ENCODE assay signal across 39 cellular contexts in the genomic region with DNA sequence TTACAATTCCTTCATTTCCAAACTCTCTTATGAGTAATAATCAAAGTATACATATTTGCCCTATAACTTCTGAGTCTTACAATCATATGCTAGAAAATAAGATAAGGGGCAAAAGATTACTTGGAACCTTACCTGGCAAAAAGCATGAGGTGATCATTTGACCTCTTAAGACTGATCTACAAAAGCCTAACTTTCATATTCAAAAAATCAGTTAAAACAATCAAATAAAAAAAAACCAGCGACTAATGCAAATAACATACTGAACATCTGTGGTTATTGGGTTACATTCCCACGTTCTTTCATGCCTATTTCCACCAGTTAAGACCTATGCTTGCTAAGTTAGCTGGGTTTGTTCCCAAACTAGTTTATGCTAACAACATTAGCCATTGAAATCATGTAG.
"Had no signal": no experiment of that assay in that cellular context is flagged by ENCODE, and none has a peak within 500 bp of the region (broad histone marks: within the 10 kb centered on the region; RNA-seq: fewer than 3 reads in every experiment).

No MANE protein-coding gene starts in this region.

- H3K4me3 ChIP-seq: adrenal gland, ascending aorta, breast epithelium, cardiac muscle cell had no signal

- FAIRE-seq: astrocyte, bronchial epithelial cell had no signal

- H3K36me3 ChIP-seq: adrenal gland, ascending aorta, brain microvascular endothelial cell, breast epithelium, cardiac muscle cell had no signal

- H3K4me3 Mint-ChIP-seq: activated naive CD4-positive, alpha-beta T cell treated with anti-CD3 and anti-CD28 coated beads for 36 hours; activated naive CD4-positive, alpha-beta T cell treated with anti-CD3 and anti-CD28 coated beads, Interleukin-2, amount 10 ng/mL, durations not matched to agents 7 days and 5 days; activated naive CD4-positive, alpha-beta T cell treated with anti-CD3 and anti-CD28 coated beads, Interleukin-2, amount 50 U/mL, for 24 hours; activated naive CD8-positive, alpha-beta T cell; activated naive CD8-positive, alpha-beta T cell treated with anti-CD3 and anti-CD28 coated beads for 36 hours; activated naive CD8-positive, alpha-beta T cell treated with anti-CD3 and anti-CD28 coated beads, Interleukin-2, amount 10 ng/mL, durations not matched to agents 7 days and 5 days; activated naive CD8-positive, alpha-beta T cell treated with anti-CD3 and anti-CD28 coated beads, Interleukin-2, amount 50 U/mL, for 24 hours; activated T-cell treated with anti-CD3 and anti-CD28 coated beads, Interleukin-2, amount 50 U/mL, for 24 hours; activated T-cell treated with anti-CD3 and anti-CD28 coated beads, Interleukin-2, amount 50 U/mL, for 4 hours; activated T-cell treated with anti-CD3 and anti-CD28 coated beads, Interleukin-2, amount 50 U/mL, for 72 hours; activated T-helper 1 cell treated with anti-CD3 and anti-CD28 coated beads, Interleukin-12 subunit alpha, Interleukin-12 subunit beta, Interleukin-2, Interleukin-4 antibody, amounts not matched to agents 30 ng/mL and 10 ng/mL and 1 ng/mL, durations not matched to agents 14 hours and 24 hours and 36 hours; activated T-helper 17 cell treated with anti-CD3 and anti-CD28 coated beads, Interleukin-2, amount 50 U/mL, for 72 hours; brain; central memory CD8-positive, alpha-beta T cell had no signal

- H3K27me3 Mint-ChIP-seq: activated naive CD4-positive, alpha-beta T cell treated with anti-CD3 and anti-CD28 coated beads, Interleukin-2, amount 10 ng/mL, durations not matched to agents 7 days and 5 days; activated naive CD4-positive, alpha-beta T cell treated with anti-CD3 and anti-CD28 coated beads, Interleukin-2, amount 50 U/mL, for 24 hours; activated naive CD8-positive, alpha-beta T cell; activated naive CD8-positive, alpha-beta T cell treated with anti-CD3 and anti-CD28 coated beads for 36 hours; activated naive CD8-positive, alpha-beta T cell treated with anti-CD3 and anti-CD28 coated beads, Interleukin-2, amount 10 ng/mL, durations not matched to agents 7 days and 5 days; activated naive CD8-positive, alpha-beta T cell treated with anti-CD3 and anti-CD28 coated beads, Interleukin-2, amount 50 U/mL, for 24 hours; activated T-cell treated with anti-CD3 and anti-CD28 coated beads, Interleukin-2, amount 50 U/mL, for 24 hours; activated T-helper 17 cell treated with anti-CD3 and anti-CD28 coated beads, Interleukin-2, amount 50 U/mL, for 72 hours; brain; central memory CD8-positive, alpha-beta T cell had no signal

- H3K9me3 Mint-ChIP-seq: activated naive CD4-positive, alpha-beta T cell treated with anti-CD3 and anti-CD28 coated beads, Interleukin-2, amount 10 ng/mL, durations not matched to agents 7 days and 5 days; activated naive CD4-positive, alpha-beta T cell treated with anti-CD3 and anti-CD28 coated beads, Interleukin-2, amount 50 U/mL, for 24 hours; activated naive CD8-positive, alpha-beta T cell treated with anti-CD3 and anti-CD28 coated beads for 36 hours; activated naive CD8-positive, alpha-beta T cell treated with anti-CD3 and anti-CD28 coated beads, Interleukin-2, amount 10 ng/mL, durations not matched to agents 7 days and 5 days; activated naive CD8-positive, alpha-beta T cell treated with anti-CD3 and anti-CD28 coated beads, Interleukin-2, amount 50 U/mL, for 24 hours; activated T-cell treated with anti-CD3 and anti-CD28 coated beads, Interleukin-2, amount 50 U/mL, for 24 hours; activated T-helper 1 cell treated with anti-CD3 and anti-CD28 coated beads, Interleukin-12 subunit alpha, Interleukin-12 subunit beta, Interleukin-2, Interleukin-4 antibody, amounts not matched to agents 30 ng/mL and 10 ng/mL and 1 ng/mL, durations not matched to agents 14 hours and 24 hours and 36 hours; activated T-helper 17 cell treated with anti-CD3 and anti-CD28 coated beads, Interleukin-2, amount 50 U/mL, for 72 hours; activated T-helper 2 cell treated with anti-CD3 and anti-CD28 coated beads, Interferon-gamma antibody, Interleukin-2, Interleukin-4, amounts not matched to agents 10 μg/mL and 5 μg/mL and 100 μg/mL, durations not matched to agents 14 hours and 24 hours and 36 hours; brain; central memory CD8-positive, alpha-beta T cell had no signal

- H3K27ac Mint-ChIP-seq: activated naive CD4-positive, alpha-beta T cell treated with anti-CD3 and anti-CD28 coated beads for 36 hours; activated naive CD4-positive, alpha-beta T cell treated with anti-CD3 and anti-CD28 coated beads, Interleukin-2, amount 10 ng/mL, durations not matched to agents 7 days and 5 days; activated naive CD4-positive, alpha-beta T cell treated with anti-CD3 and anti-CD28 coated beads, Interleukin-2, amount 50 U/mL, for 24 hours; activated naive CD4-positive, alpha-beta T cell treated with anti-CD3 and anti-CD28 coated beads, Interleukin-2, amount 50 U/mL, for 72 hours; activated naive CD8-positive, alpha-beta T cell; activated naive CD8-positive, alpha-beta T cell treated with anti-CD3 and anti-CD28 coated beads for 36 hours; activated naive CD8-positive, alpha-beta T cell treated with anti-CD3 and anti-CD28 coated beads, Interleukin-2, amount 10 ng/mL, durations not matched to agents 7 days and 5 days; activated naive CD8-positive, alpha-beta T cell treated with anti-CD3 and anti-CD28 coated beads, Interleukin-2, amount 50 U/mL, for 24 hours; activated T-cell treated with anti-CD3 and anti-CD28 coated beads, Interleukin-2, amount 50 U/mL, for 24 hours; activated T-cell treated with anti-CD3 and anti-CD28 coated beads, Interleukin-2, amount 50 U/mL, for 72 hours; activated T-helper 1 cell treated with anti-CD3 and anti-CD28 coated beads, Interleukin-12 subunit alpha, Interleukin-12 subunit beta, Interleukin-2, Interleukin-4 antibody, amounts not matched to agents 30 ng/mL and 10 ng/mL and 1 ng/mL, durations not matched to agents 14 hours and 24 hours and 36 hours; activated T-helper 17 cell treated with anti-CD3 and anti-CD28 coated beads, Interleukin-2, amount 50 U/mL, for 72 hours; activated T-helper 2 cell treated with anti-CD3 and anti-CD28 coated beads, Interferon-gamma antibody, Interleukin-2, Interleukin-4, amounts not matched to agents 10 μg/mL and 5 μg/mL and 100 μg/mL, durations not matched to agents 14 hours and 24 hours and 36 hours; brain had no signal

- H3K27me3 ChIP-seq: adrenal gland, ascending aorta, brain microvascular endothelial cell, breast epithelium, cardiac muscle cell had no signal

- H3K27ac ChIP-seq: adrenal gland, ascending aorta, brain microvascular endothelial cell, breast epithelium, cardiac muscle cell had no signal

- H3K4me1 ChIP-seq: adrenal gland, ascending aorta, breast epithelium had no signal

- DNase-seq: activated effector memory CD4-positive, alpha-beta T cell treated with anti-CD3 and anti-CD28 coated beads, Interleukin-2, amount 50 U/mL, for 16 hours; activated effector memory CD4-positive, alpha-beta T cell treated with Interleukin-2 at 50 U/mL for 16 hours; activated gamma-delta T cell; activated gamma-delta T cell treated with Interleukin-2 at 50 U/mL for 16 hours; activated naive CD4-positive, alpha-beta T cell; activated naive CD4-positive, alpha-beta T cell treated with anti-CD3 and anti-CD28 coated beads for 36 hours; activated naive CD4-positive, alpha-beta T cell treated with anti-CD3 and anti-CD28 coated beads, Interleukin-2, amount 10 ng/mL, durations not matched to agents 7 days and 5 days; activated naive CD4-positive, alpha-beta T cell treated with anti-CD3 and anti-CD28 coated beads, Interleukin-2, amount 50 U/mL, for 16 hours; activated naive CD4-positive, alpha-beta T cell treated with Interleukin-2 at 50 U/mL for 16 hours; activated naive CD8-positive, alpha-beta T cell treated with anti-CD3 and anti-CD28 coated beads for 36 hours; activated naive CD8-positive, alpha-beta T cell treated with anti-CD3 and anti-CD28 coated beads, Interleukin-2, amount 10 ng/mL, durations not matched to agents 7 days and 5 days; activated naive CD8-positive, alpha-beta T cell treated with anti-CD3 and anti-CD28 coated beads, Interleukin-2, amount 50 U/mL, for 24 hours; activated T-cell treated with anti-CD3 and anti-CD28 coated beads, Interleukin-2, amount 50 U/mL, for 1 hour; activated T-cell treated with anti-CD3 and anti-CD28 coated beads, Interleukin-2, amount 50 U/mL, for 24 hours; activated T-cell treated with anti-CD3 and anti-CD28 coated beads, Interleukin-2, amount 50 U/mL, for 4 hours; activated T-cell treated with anti-CD3 and anti-CD28 coated beads, Interleukin-2, amount 50 U/mL, for 48 hours; activated T-cell treated with anti-CD3 and anti-CD28 coated beads, Interleukin-2, amount 50 U/mL, for 72 hours; adrenal gland; amniotic stem cell; amygdala; anterior cingulate cortex; aorta; brain microvascular endothelial cell; caudate nucleus; central memory CD4-positive, alpha-beta T cell; cerebellar nuclear complex had no signal

- H3K4me1 Mint-ChIP-seq: activated naive CD4-positive, alpha-beta T cell treated with anti-CD3 and anti-CD28 coated beads, Interleukin-2, amount 10 ng/mL, durations not matched to agents 7 days and 5 days; activated naive CD4-positive, alpha-beta T cell treated with anti-CD3 and anti-CD28 coated beads, Interleukin-2, amount 50 U/mL, for 24 hours; activated naive CD8-positive, alpha-beta T cell treated with anti-CD3 and anti-CD28 coated beads for 36 hours; activated naive CD8-positive, alpha-beta T cell treated with anti-CD3 and anti-CD28 coated beads, Interleukin-2, amount 10 ng/mL, durations not matched to agents 7 days and 5 days; activated naive CD8-positive, alpha-beta T cell treated with anti-CD3 and anti-CD28 coated beads, Interleukin-2, amount 50 U/mL, for 24 hours; activated T-helper 17 cell treated with anti-CD3 and anti-CD28 coated beads, Interleukin-2, amount 50 U/mL, for 72 hours; brain; central memory CD8-positive, alpha-beta T cell had no signal

- H3K36me3 Mint-ChIP-seq: activated naive CD4-positive, alpha-beta T cell treated with anti-CD3 and anti-CD28 coated beads, Interleukin-2, amount 10 ng/mL, durations not matched to agents 7 days and 5 days; activated naive CD4-positive, alpha-beta T cell treated with anti-CD3 and anti-CD28 coated beads, Interleukin-2, amount 50 U/mL, for 24 hours; activated naive CD4-positive, alpha-beta T cell treated with anti-CD3 and anti-CD28 coated beads, Interleukin-2, amount 50 U/mL, for 72 hours; activated naive CD8-positive, alpha-beta T cell; activated naive CD8-positive, alpha-beta T cell treated with anti-CD3 and anti-CD28 coated beads for 36 hours; activated naive CD8-positive, alpha-beta T cell treated with anti-CD3 and anti-CD28 coated beads, Interleukin-2, amount 10 ng/mL, durations not matched to agents 7 days and 5 days; brain had no signal

- ATAC-seq: activated naive CD4-positive, alpha-beta T cell treated with anti-CD3 and anti-CD28 coated beads, Interleukin-2, amount 50 U/mL, for 72 hours; activated naive CD8-positive, alpha-beta T cell treated with anti-CD3 and anti-CD28 coated beads, Interleukin-2, amount 50 U/mL, for 24 hours; activated T-cell treated with anti-CD3 and anti-CD28 coated beads, Interleukin-2, amount 50 U/mL, for 4 hours; activated T-cell treated with anti-CD3 and anti-CD28 coated beads, Interleukin-2, amount 50 U/mL, for 72 hours; activated T-helper 17 cell treated with anti-CD3 and anti-CD28 coated beads, Interleukin-2, amount 50 U/mL, for 72 hours had no signal

- H3K9me3 ChIP-seq: adrenal gland, ascending aorta, breast epithelium had no signal
